ENCODE assay signal across 1 cellular context in the genomic region with DNA sequence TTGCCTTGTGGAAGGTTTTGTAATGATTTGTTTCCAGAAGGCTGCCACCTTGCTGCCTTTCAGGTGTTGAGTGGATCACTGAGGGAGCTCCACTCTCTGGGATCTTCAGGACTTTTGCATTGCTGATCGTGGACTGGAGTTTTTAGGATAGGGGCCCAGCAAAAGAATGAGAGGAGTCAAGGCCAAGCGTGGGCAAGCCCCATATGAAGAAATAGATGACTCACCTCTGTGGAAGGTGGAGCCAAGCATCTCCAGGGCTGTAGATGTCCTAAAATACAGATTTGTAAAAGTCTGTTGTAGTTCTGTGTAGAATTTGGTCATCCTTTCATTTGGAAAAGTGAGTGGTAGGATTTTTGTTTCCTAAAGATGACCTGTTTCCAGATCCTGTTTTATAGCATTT.
TF ChIP-seq lines count a peak whose summit lies in the region.

No MANE protein-coding gene starts in this region.

TF ChIP-seq in K562, 482 proteins besides CTCF, POLR2A, EP300 and RAD21:
- TF ChIP-seq CSDE1 (IDR thresholded peaks at IDR 0.05) (no peak), CBFA2T3 (IDR thresholded peaks at IDR 0.05) (no peak), JUN (IDR thresholded peaks at IDR 0.05; ENCODE audit: borderline replicate concordance, low read depth, low read length) (0 out of 2 replicates have a peak, but pooled peaks have one; percentile 33), JUN (CRISPR knock-in tag; IDR thresholded peaks at IDR 0.05; ENCODE audit: borderline replicate concordance) (no peak), DPF2 (IDR thresholded peaks at IDR 0.05) (0 out of 2 replicates have a peak, but pooled peaks have one; percentile 14), JUND (IDR thresholded peaks at IDR 0.05; ENCODE audit: borderline replicate concordance, low read depth, low read length) (peak; percentile 54; the same call in 1 of the 2 replicates), JUND (tag; IDR thresholded peaks at IDR 0.05; ENCODE audit: borderline replicate concordance, low read depth, low read length) (peak; percentile 20; the same call in 1 of the 3 replicates), EGR1 (conservative IDR thresholded peaks at IDR 0.05) (peak; percentile 41), GABPB2 (CRISPR knock-in tag; conservative IDR thresholded peaks at IDR 0.05) (no peak)
- TF ChIP-seq, protein P1, sequence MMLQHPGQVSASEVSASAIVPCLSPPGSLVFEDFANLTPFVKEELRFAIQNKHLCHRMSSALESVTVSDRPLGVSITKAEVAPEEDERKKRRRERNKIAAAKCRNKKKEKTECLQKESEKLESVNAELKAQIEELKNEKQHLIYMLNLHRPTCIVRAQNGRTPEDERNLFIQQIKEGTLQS (IDR thresholded peaks at IDR 0.05) = peak; percentile 74
- TF ChIP-seq, protein P1 (CRISPR knock-in tag; conservative IDR thresholded peaks at IDR 0.05) = no peak
